8 cellular contexts compared by ENCODE assay signal in genomic region chr1:148120395-148120794, GRCh38. TPM values are rescaled to one million over a fixed set of nuclear protein-coding genes. Genes with fewer than 3 reads are reported as not detected.
DNase-seq lines count a peak whose midpoint lies in the region; TF ChIP-seq lines count a peak whose summit lies in the region.
"Not testable (repeated sequence)": the region's sequence is repeated elsewhere in the genome, so short reads cannot be mapped to it uniquely, and the experiment has no call there.

No MANE protein-coding gene starts in this region.

- not testable (repeated sequence) for H3K9me3 ChIP-seq in Loucy (ENCODE audit: insufficient read depth, low read depth, low read length); PC-9 (ENCODE audit: insufficient read depth, low read depth); fibroblast of lung (ENCODE audit: control insufficient read depth, insufficient read depth, low read depth, low read length)

- not testable (repeated sequence) for H3K27me3 ChIP-seq in Loucy (ENCODE audit: insufficient read depth, low read length, poor library complexity, severe bottlenecking); PC-9 (ENCODE audit: insufficient read depth, low read depth); fibroblast of lung (ENCODE audit: control insufficient read depth, insufficient read depth, low read length); kidney epithelial cell (ENCODE audit: control insufficient read depth, insufficient read depth, low read length)

- intact Hi-C loops in PC-9 (cut with micrococcal nuclease; ENCODE audit: unreplicated experiment) = not testable (repeated sequence)

- H3K9me2 ChIP-seq in Loucy (replicated peaks; ENCODE audit: low read depth, low read length); PC-9 (ENCODE audit: insufficient read depth): not testable (repeated sequence)

- TF ChIP-seq CTCF in AG10803 (conservative IDR thresholded peaks at IDR 0.05; ENCODE audit: low read length) = peak; percentile 21
- TF ChIP-seq CTCF in GM12864 (IDR thresholded peaks at IDR 0.05; ENCODE audit: low read depth, low read length, missing control alignments) = peak; percentile 6
- 0 out of 2 replicates have a peak, but pooled peaks have one; percentile 24 for TF ChIP-seq CTCF in Loucy (conservative IDR thresholded peaks at IDR 0.05; ENCODE audit: low read length)
- TF ChIP-seq CTCF in PC-9 (conservative IDR thresholded peaks at IDR 0.05) = peak; percentile 60
- peak in 1 of 2 donors; percentile 21 for TF ChIP-seq CTCF in fibroblast of lung (conservative IDR thresholded peaks at IDR 0.05 in 1 of 2, IDR thresholded peaks at IDR 0.05 in 1 of 2; ENCODE audit: low read depth in 1 of 2, low read length in 2 of 2)
- TF ChIP-seq CTCF in kidney epithelial cell (IDR thresholded peaks at IDR 0.05; ENCODE audit: insufficient read depth, low read length, poor library complexity, severe bottlenecking) = peak; percentile 7

- H3K4me3 ChIP-seq in AG10803 (ENCODE audit: low read length); GM12864 (ENCODE audit: low read depth, low read length); Loucy (ENCODE audit: low read length, poor library complexity, severe bottlenecking); PC-9; fibroblast of lung (replicated peaks in 1 of 4; ENCODE audit: control extremely low read depth in 1 of 4, insufficient read depth in 1 of 4, low read depth in 3 of 4, low read length in 4 of 4); kidney epithelial cell (ENCODE audit: low read depth, low read length): not testable (repeated sequence)

- not testable (repeated sequence) for H3K9ac ChIP-seq in Loucy (ENCODE audit: low read depth, low read length, poor library complexity, severe bottlenecking); fibroblast of lung (ENCODE audit: insufficient read depth, low read length)

- H3K36me3 ChIP-seq in Loucy (ENCODE audit: insufficient read depth, low read length); PC-9 (ENCODE audit: low read depth); fibroblast of lung (ENCODE audit: control insufficient read depth, insufficient read depth, low read length); kidney epithelial cell (ENCODE audit: control insufficient read depth, insufficient read depth, low read length): not testable (repeated sequence)

- H4K20me1 ChIP-seq in Loucy (ENCODE audit: insufficient read depth, low read length, poor library complexity, severe bottlenecking); PC-9 (ENCODE audit: insufficient read depth); fibroblast of lung (ENCODE audit: control insufficient read depth, extremely low read depth, insufficient read depth, low read length): not testable (repeated sequence)

- not testable (repeated sequence) for H3K4me1 ChIP-seq in Loucy (ENCODE audit: insufficient read depth, low read length, poor library complexity, severe bottlenecking); PC-9 (replicated peaks; ENCODE audit: insufficient read depth); fibroblast of lung (ENCODE audit: control insufficient read depth, extremely low read depth, insufficient read depth, low read length)

- CTCF ChIA-PET in PC-9 (lab: Charles Lee) = not testable (repeated sequence)

- POLR2A ChIA-PET in PC-9 (lab: Charles Lee; ENCODE audit: unreplicated experiment) = not testable (repeated sequence)

- not testable (repeated sequence) for H3K79me2 ChIP-seq in Loucy (ENCODE audit: insufficient read depth, low read length); PC-9 (ENCODE audit: low read depth); fibroblast of lung (ENCODE audit: control insufficient read depth, insufficient read depth, low read length)

- BruUV-seq in PC-9 (replicated peaks; lab: Mats Ljungman, UMichigan) = not testable (repeated sequence)

- H3K27ac ChIP-seq in PC-9; fibroblast of lung (ENCODE audit: insufficient read depth, low read length): not testable (repeated sequence)

- not testable (repeated sequence) for H2AFZ ChIP-seq in Loucy (ENCODE audit: low read length); PC-9; fibroblast of lung (ENCODE audit: low read length)

- DNase-seq in AG10803 (ENCODE audit: low read depth) (peak; percentile 17), PC-9 (peak in 1 of 2 experiments; percentile 3), amniotic epithelial cell (ENCODE audit: low read depth) (peak; percentile 18), fibroblast of lung (ENCODE audit: low read depth in 2 of 2) (peak; percentile 0 to 32), renal cortical epithelial cell (ENCODE audit: low read depth) (peak; percentile 6)
- not testable (repeated sequence) for DNase-seq in GM12864 (ENCODE audit: low read depth); kidney epithelial cell (ENCODE audit: low read depth)

- not testable (repeated sequence) for H3K4me2 ChIP-seq in Loucy (ENCODE audit: low read depth, low read length, poor library complexity, severe bottlenecking); PC-9; fibroblast of lung (ENCODE audit: extremely low read depth, insufficient read depth, low read length)

- not testable (repeated sequence) for H3F3A ChIP-seq in Loucy (ENCODE audit: low read depth); PC-9 (ENCODE audit: insufficient read depth, low read depth)

RNA-seq across cellular contexts. Expression of gene NBPF11, which starts 31.7 kb away (rescaled TPM):
- total RNA-seq in PC-9 (2021) = 12.9 and 15.3 TPM in 2 replicates
- 6.9 and 8.8 TPM in 2 replicates for total RNA-seq in fibroblast of lung
- polyA plus RNA-seq in fibroblast of lung = 4.1 and 5.6 TPM in 2 replicates
- polyA plus RNA-seq in fibroblast of lung (2012) = 2.5 and 3.3 TPM in 2 replicates
- polyA minus RNA-seq in fibroblast of lung (ENCODE audit: low replicate concordance) = 0.98 and 2.7 TPM in 2 replicates
- total RNA-seq in kidney epithelial cell = 9.5 and 12.3 TPM in 2 replicates
- total RNA-seq in renal cortical epithelial cell = 3.0 and 9.3 TPM in 2 replicates
